24 cellular contexts compared by ENCODE assay signal in the genomic region with DNA sequence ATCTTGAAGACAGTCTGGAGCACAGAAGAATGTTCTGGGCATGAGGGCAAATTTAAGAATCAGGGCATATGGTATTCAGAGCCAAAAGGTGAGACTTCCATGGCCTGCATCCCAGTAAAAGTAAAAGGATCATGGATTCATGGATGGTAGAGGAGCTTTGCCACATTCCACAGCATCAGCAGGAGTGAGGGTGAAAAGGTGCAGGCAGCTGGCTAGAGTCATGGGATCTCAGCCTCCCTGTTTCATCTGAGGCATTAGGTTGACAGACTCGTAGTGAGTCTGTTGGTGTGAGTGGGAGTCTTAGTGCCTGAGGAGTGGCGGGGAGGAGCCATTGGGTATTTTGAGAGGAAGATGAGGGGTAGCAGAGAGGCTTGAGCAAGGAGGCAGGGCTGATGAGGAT.
"Had no signal": no experiment of that assay in that cellular context is flagged by ENCODE, and none has a peak within 500 bp of the region (broad histone marks: within the 10 kb centered on the region; RNA-seq: fewer than 3 reads in every experiment).

No MANE protein-coding gene starts in this region.

- H3K4me3 ChIP-seq: neural progenitor cell, ovary, psoas muscle, right lobe of liver, sigmoid colon, stomach, thoracic aorta, thyroid gland, tibial nerve, upper lobe of left lung, vagina had no signal

- H3K36me3 ChIP-seq: neural progenitor cell, ovary, right lobe of liver, sigmoid colon, stomach, thoracic aorta, thyroid gland, tibial nerve, upper lobe of left lung, vagina had no signal

- FAIRE-seq: small intestine, urothelium cell line had no signal

- DNase-seq: occipital lobe; ovary; posterior cingulate gyrus; psoas muscle; right cardiac atrium; right lobe of liver; sigmoid colon; small intestine; stimulated activated CD4-positive, alpha-beta T cell treated with anti-CD3 and anti-CD28 coated beads, Interleukin-15, amount 100 ng/mL, for 24 hours; stimulated activated CD4-positive, alpha-beta T cell treated with anti-CD3 and anti-CD28 coated beads, Interleukin-2, amount 100 ng/mL, for 24 hours; stimulated activated CD4-positive, alpha-beta T cell treated with anti-CD3 and anti-CD28 coated beads, Interleukin-2, amount 100 ng/mL, for 48 hours; stimulated activated CD4-positive, alpha-beta T cell treated with anti-CD3 and anti-CD28 coated beads, Interleukin-4, amount 100 ng/mL, for 24 hours; stimulated activated naive B cell treated with anti-CD40 and anti-IgM and Interleukin-4, amounts not matched to agents 10 μg/mL and 1 μg/mL and 100 μg/mL, for 72 hours; stimulated activated naive CD4-positive, alpha-beta T cell treated with Interleukin-2 at 50 U/mL for 16 hours; stomach; thyroid gland; trophoblast cell; upper lobe of left lung had no signal

- H3K27me3 ChIP-seq: neural progenitor cell, ovary, right lobe of liver, sigmoid colon, stomach, thyroid gland, tibial nerve, upper lobe of left lung, vagina had no signal

- H3K4me1 ChIP-seq: neural progenitor cell, parathyroid adenoma, psoas muscle, right lobe of liver, stomach, thyroid gland, vagina had no signal

- H3K9me3 ChIP-seq: ovary, psoas muscle, right lobe of liver, sigmoid colon, stomach, thoracic aorta, thyroid gland, tibial nerve, upper lobe of left lung, vagina had no signal

- H3K27ac ChIP-seq: neural progenitor cell, ovary, parathyroid adenoma, psoas muscle, right lobe of liver, sigmoid colon, stomach, thoracic aorta, thyroid gland, tibial nerve, upper lobe of left lung, vagina had no signal
